In genomic region chr11:126109941-126110731, GRCh38 we compare ENCODE assay signal across 11 cellular contexts. TPM values are rescaled to one million over a fixed set of nuclear protein-coding genes. Genes with fewer than 3 reads are reported as not detected.
DNase-seq lines count a peak whose midpoint lies in the region; ATAC-seq and TF ChIP-seq lines count a peak whose summit lies in the region.
"Had no signal": no experiment of that assay in that cellular context is flagged by ENCODE, and none has a peak within 500 bp of the region (broad histone marks: within the 10 kb centered on the region; RNA-seq: fewer than 3 reads in every experiment).

No MANE protein-coding gene starts in this region.

- no peaks in the 10 kb centered on the region for H3K36me3 ChIP-seq in psoas muscle (ENCODE audit: insufficient read depth in 1 of 2, low read depth in 1 of 2)

- peaks cover 20% of the 10 kb centered on the region for H3K4me1 ChIP-seq in psoas muscle

- H3K9me3 ChIP-seq in psoas muscle, result no peaks in the 10 kb centered on the region

- DNase-seq in GM03348 (ENCODE audit: low spot score), result peak; percentile 48
- DNase-seq in HK-2 (ENCODE audit: unreplicated experiment), result peak; percentile 11
- peak; percentile 82 for DNase-seq in cerebellar cortex (ENCODE audit: low spot score)
- peak; percentile 43 to 70 for DNase-seq in psoas muscle
- DNase-seq in COLO829 (ENCODE audit: low spot score), result no peak
- no peak for DNase-seq in superior temporal gyrus (ENCODE audit: extremely low spot score)
- DNase-seq in effector CD8-positive, alpha-beta T cell (lab: John Stamatoyannopoulos, UW), result no peak
- DNase-seq: activated CD4-positive, alpha-beta T cell treated with anti-CD3 and anti-CD28 coated beads, Interleukin-2, amount 50 U/mL, for 4 hours; DMS 273 treated with DMSO at 0.1 percent for 48 hours; SHP77 treated with DMSO at 0.1 percent for 48 hours had no signal

- no peak overlapping the region for H3K27ac ChIP-seq in psoas muscle

- no peak for TF ChIP-seq CTCF in psoas muscle (IDR thresholded peaks at IDR 0.05)

- intact Hi-C loops in psoas muscle (cut with DNase I), result loop anchor here (5.0 to 10.0 kb wide), 3 partner anchors 48 to 165 kb away; partner anchors contain the start of genes CDON (in 2 of the 2) and VSIG10L2 (in 1 of the 2)

- no peaks in the 10 kb centered on the region for H3K27me3 ChIP-seq in psoas muscle (ENCODE audit: insufficient read depth in 3 of 3, low read length in 2 of 3)

- peak in 3 of 4 donors; percentile 13 to 29 (median 21) for ATAC-seq in psoas muscle
- ATAC-seq in GM18858 (IDR thresholded peaks at IDR 0.05; ENCODE audit: unreplicated experiment), result no peak

- no peak overlapping the region for H3K4me3 ChIP-seq in psoas muscle

- WGBS in psoas muscle, 3 donors, result 64 to 73% (median 65%) methylated on average over 10 of the region's 10 CpGs

RNA-seq across cellular contexts. Expression of gene CDON, which starts 47.5 kb away (rescaled TPM):
- total RNA-seq in psoas muscle, result 1 to 10 TPM; 1.3 to 5.6 (median 1.5) TPM
- 1 to 10 TPM in 1 of 3 donors, under 1 TPM in 2; 0.63 to 1.0 (median 0.79) TPM for polyA plus RNA-seq in psoas muscle

Comparison
In these comparisons a context has a peak if more than half of its experiments do, and no peak if none do; other contexts are left out.
1. DNase-seq: peak in GM03348 (single experiment), HK-2 (single experiment), cerebellar cortex (single experiment) and psoas muscle (2 of 2); none in COLO829 (single experiment), superior temporal gyrus (single experiment) and effector CD8-positive, alpha-beta T cell (single experiment).